ENCODE assay signal across 8 cellular contexts in the genomic region with DNA sequence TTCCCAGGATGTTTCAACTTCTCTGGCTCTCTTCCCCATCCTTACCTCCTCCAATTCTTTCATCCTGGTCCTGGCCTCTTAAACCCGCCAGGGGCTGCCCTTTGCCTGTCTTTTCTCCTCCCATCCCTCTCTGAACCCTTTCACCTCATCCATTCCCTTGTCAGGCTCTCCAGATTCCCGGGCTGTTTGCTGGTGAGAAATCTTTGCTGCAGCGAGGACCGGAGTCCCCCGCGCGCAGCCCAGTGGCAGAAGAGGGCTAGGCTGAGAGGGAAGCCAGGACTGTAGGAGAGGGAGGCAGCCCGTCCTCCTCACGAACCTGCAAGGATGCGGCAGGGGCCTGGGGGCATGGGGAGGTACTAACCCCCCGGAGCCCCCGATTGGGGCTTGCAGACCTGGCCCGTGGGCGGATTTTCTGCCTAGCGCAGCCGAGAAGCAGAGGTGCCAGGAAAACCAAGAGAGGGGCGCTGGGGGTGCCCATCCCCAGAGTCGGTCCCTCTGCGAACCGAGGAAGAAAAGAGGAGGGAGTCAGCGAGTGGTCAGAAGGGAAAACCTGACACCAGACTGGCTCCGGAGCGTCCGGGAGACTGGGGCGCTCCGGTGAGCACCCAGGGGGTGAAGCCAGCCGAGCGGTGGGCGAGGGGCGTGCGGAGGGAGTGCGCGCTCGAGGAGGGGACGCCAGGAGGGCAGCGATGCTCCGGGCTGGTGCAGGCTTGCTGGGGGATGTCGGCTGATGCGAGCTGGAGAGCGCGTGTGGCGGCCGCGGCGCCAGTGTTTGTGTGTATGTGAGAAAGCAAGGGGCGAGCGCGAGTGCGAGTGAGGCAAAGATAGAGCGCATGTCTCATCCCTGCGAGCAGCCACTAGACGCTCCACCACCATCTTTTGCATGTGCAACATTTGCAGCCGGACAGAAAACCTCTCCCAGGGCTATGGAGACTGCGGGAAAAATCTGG. TPM values are rescaled to one million over a fixed set of nuclear protein-coding genes. Genes with fewer than 3 reads are reported as not detected.
A peak's percentile ranks its signal among the peaks of the same experiment; 100 is the strongest.
DNase-seq lines count a peak whose midpoint lies in the region; ATAC-seq and TF ChIP-seq lines count a peak whose summit lies in the region.

Gene GRIA4 (plus strand): TSS at position 242 of the 950 bp plus-strand sequence. CDS start 925 bp downstream, outside the sequence.

- no peaks in the 10 kb centered on the region for H3K36me3 ChIP-seq in CD4-positive, alpha-beta memory T cell (ENCODE audit: insufficient read depth, low read length)
- H3K36me3 ChIP-seq in heart right ventricle: no peaks in the 10 kb centered on the region

- H3K27me3 Mint-ChIP-seq in CD4-positive, alpha-beta memory T cell: peaks cover 21 to 36% of the 10 kb centered on the region in 2 donors

- peaks cover 7 to 28% (median 18%) of the 10 kb centered on the region in 4 donors for H3K4me1 Mint-ChIP-seq in CD4-positive, alpha-beta memory T cell

- H3K4me3 Mint-ChIP-seq in CD4-positive, alpha-beta memory T cell: peak within 1 kb of the TSS; percentile 49 to 82 (median 70)

- intact Hi-C loops in CD4-positive, alpha-beta memory T cell (cut with micrococcal nuclease): no loop called here
- intact Hi-C loops in heart right ventricle (cut with DNase I): no loop called here

- peak in 3 of 8 donors; percentile 30 to 44 (median 37) for ATAC-seq in heart right ventricle
- no peak for ATAC-seq in GM21528 (IDR thresholded peaks at IDR 0.05; ENCODE audit: low FRiP score, unreplicated experiment)

- H3K4me1 ChIP-seq in CD4-positive, alpha-beta memory T cell (ENCODE audit: insufficient read depth, low read length): peaks cover 11% of the 10 kb centered on the region
- peaks cover 0 to 24% (median 13%) of the 10 kb centered on the region in 9 donors for H3K4me1 ChIP-seq in heart right ventricle

- no peaks in the 10 kb centered on the region for H3K36me3 Mint-ChIP-seq in CD4-positive, alpha-beta memory T cell

- 1% methylated on average over 54 of the region's 54 CpGs for WGBS in heart right ventricle, 2 donors

- H3K9me3 Mint-ChIP-seq in CD4-positive, alpha-beta memory T cell: peaks cover 0 to 4% (median 0%) of the 10 kb centered on the region in 8 donors

- H3K4me3 ChIP-seq in CD4-positive, alpha-beta memory T cell (ENCODE audit: low read length in 2 of 2): no peak within 1 kb of the TSS
- H3K4me3 ChIP-seq in heart right ventricle: peak within 1 kb of the TSS; percentile 13 to 53 (median 38)

- H3K27ac ChIP-seq in CD4-positive, alpha-beta memory T cell (ENCODE audit: low read depth, low read length): no peak within 1 kb of the TSS
- H3K27ac ChIP-seq in heart right ventricle: no peak within 1 kb of the TSS

- no peak for TF ChIP-seq CTCF in heart right ventricle (IDR thresholded peaks at IDR 0.05)
- no peak for TF ChIP-seq CTCF in GM10266 (IDR thresholded peaks at IDR 0.05; ENCODE audit: control insufficient read depth, insufficient read depth, low read depth, missing control alignments)

- peak in 2 of 5 donors; percentile 4 to 36 for DNase-seq in CD4-positive, alpha-beta memory T cell
- DNase-seq in NCI-H1092 treated with DMSO at 0.1 percent for 48 hours (lab: John Stamatoyannopoulos, UW) (peak; percentile 60), amniotic epithelial cell (ENCODE audit: low read depth) (peak; percentile 59), heart right ventricle (peak in 1 of 2 donors; percentile 9), pons (ENCODE audit: low spot score) (peak; percentile 85), OCI-M2 (lab: John Stamatoyannopoulos, UW; ENCODE audit: unreplicated experiment) (no peak), GM10266 (ENCODE audit: extremely low spot score) (no peak)

- peaks cover 13% of the 10 kb centered on the region for H3K27me3 ChIP-seq in CD4-positive, alpha-beta memory T cell (ENCODE audit: insufficient read depth, low read length)
- H3K27me3 ChIP-seq in heart right ventricle: peaks cover 0 to 75% (median 50%) of the 10 kb centered on the region in 7 donors

- POLR2A ChIA-PET in CD4-positive, alpha-beta memory T cell (lab: Charles Lee; ENCODE audit: partially characterized antibody): no interaction called here

- CTCF ChIA-PET in CD4-positive, alpha-beta memory T cell (lab: Charles Lee; ENCODE audit: partially characterized antibody): no interaction called here

- H3K9me3 ChIP-seq in CD4-positive, alpha-beta memory T cell (ENCODE audit: control insufficient read depth in 1 of 2, low read length in 2 of 2): no peaks in the 10 kb centered on the region
- peaks cover 0 to 8% (median 0%) of the 10 kb centered on the region in 11 donors for H3K9me3 ChIP-seq in heart right ventricle

- H3K27ac Mint-ChIP-seq in CD4-positive, alpha-beta memory T cell: peak within 1 kb of the TSS in 1 of 7 donors; percentile 53

RNA-seq across cellular contexts. Expression of gene GRIA4, which starts in this region (rescaled TPM):
- total RNA-seq in CD4-positive, alpha-beta memory T cell: not detected
- not detected for polyA plus RNA-seq in CD4-positive, alpha-beta memory T cell
- total RNA-seq in heart right ventricle: not detected
- not detected for polyA plus RNA-seq in heart right ventricle

Comparison
In these comparisons a context has a peak if more than half of its experiments do, and no peak if none do; other contexts are left out.
1. DNase-seq: peak in NCI-H1092 treated with DMSO at 0.1 percent for 48 hours (single experiment), amniotic epithelial cell (single experiment) and pons (single experiment); none in OCI-M2 (single experiment) and GM10266 (single experiment).
2. H3K4me3 ChIP-seq: peak in heart right ventricle (10 of 10); none in CD4-positive, alpha-beta memory T cell (0 of 2).